ENCODE assay signal across 8 cellular contexts in genomic region chr19:38734426-38735256, GRCh38.
DNase-seq lines count a peak whose midpoint lies in the region; FAIRE-seq and TF ChIP-seq lines count a peak whose summit lies in the region.

No MANE protein-coding gene starts in this region.

- no peak for FAIRE-seq in D721Med (lab: Jason Lieb, UNC)

- H3K4me3 ChIP-seq in NB4 (ENCODE audit: low read depth, low read length) (no peak overlapping the region), iPS-18c (ENCODE audit: insufficient read depth, low read depth, low read length) (peak overlapping the region; percentile 46)

- H3K9me3 ChIP-seq in iPS-18c (ENCODE audit: control insufficient read depth, insufficient read depth, low read length), result no peaks in the 10 kb centered on the region

- H3K4me3 Mint-ChIP-seq in activated naive CD4-positive, alpha-beta T cell treated with anti-CD3 and anti-CD28 coated beads, Interleukin-2, amount 50 U/mL, for 24 hours, result peak overlapping the region; percentile 78
- H3K4me3 Mint-ChIP-seq in stimulated activated naive CD8-positive, alpha-beta T cell treated with anti-CD3 and anti-CD28 coated beads, Interleukin-15, Interleukin-2, amounts not matched to agents 100 ng/mL and 50 ng/mL, for 24 hours, result peak overlapping the region; percentile 60

- TF ChIP-seq CTCF in NB4 (IDR thresholded peaks at IDR 0.05; ENCODE audit: low read depth, low read length) (no peak), D721Med (IDR thresholded peaks at IDR 0.05; ENCODE audit: insufficient read depth, missing control alignments) (no peak)

- DNase-seq in NB4 (ENCODE audit: low read depth) (peak; percentile 63), D341Med (ENCODE audit: low spot score) (no peak), GM19240 (ENCODE audit: insufficient read length, low spot score) (no peak), D721Med (ENCODE audit: insufficient read length, low spot score) (no peak)

- peaks cover 35% of the 10 kb centered on the region for H3K4me1 Mint-ChIP-seq in activated naive CD4-positive, alpha-beta T cell treated with anti-CD3 and anti-CD28 coated beads, Interleukin-2, amount 50 U/mL, for 24 hours
- peaks cover 46% of the 10 kb centered on the region for H3K4me1 Mint-ChIP-seq in stimulated activated naive CD8-positive, alpha-beta T cell treated with anti-CD3 and anti-CD28 coated beads, Interleukin-15, Interleukin-2, amounts not matched to agents 100 ng/mL and 50 ng/mL, for 24 hours (ENCODE audit: low read depth)

- H3K27me3 Mint-ChIP-seq in activated naive CD4-positive, alpha-beta T cell treated with anti-CD3 and anti-CD28 coated beads, Interleukin-2, amount 50 U/mL, for 24 hours, result peaks cover 3% of the 10 kb centered on the region
- peaks cover 6% of the 10 kb centered on the region for H3K27me3 Mint-ChIP-seq in stimulated activated naive CD8-positive, alpha-beta T cell treated with anti-CD3 and anti-CD28 coated beads, Interleukin-15, Interleukin-2, amounts not matched to agents 100 ng/mL and 50 ng/mL, for 24 hours

- TF ChIP-seq POLR2A in GM15510 (IDR thresholded peaks at IDR 0.05; ENCODE audit: borderline replicate concordance, extremely low read depth, insufficient read length) (peak; percentile 25), NB4 (IDR thresholded peaks at IDR 0.05; ENCODE audit: extremely low read depth, insufficient read length) (no peak)

- no peaks in the 10 kb centered on the region for H3K36me3 Mint-ChIP-seq in activated naive CD4-positive, alpha-beta T cell treated with anti-CD3 and anti-CD28 coated beads, Interleukin-2, amount 50 U/mL, for 24 hours
- peaks cover 7% of the 10 kb centered on the region for H3K36me3 Mint-ChIP-seq in stimulated activated naive CD8-positive, alpha-beta T cell treated with anti-CD3 and anti-CD28 coated beads, Interleukin-15, Interleukin-2, amounts not matched to agents 100 ng/mL and 50 ng/mL, for 24 hours (ENCODE audit: low read depth)

- no peaks in the 10 kb centered on the region for H3K9me3 Mint-ChIP-seq in activated naive CD4-positive, alpha-beta T cell treated with anti-CD3 and anti-CD28 coated beads, Interleukin-2, amount 50 U/mL, for 24 hours
- H3K9me3 Mint-ChIP-seq in stimulated activated naive CD8-positive, alpha-beta T cell treated with anti-CD3 and anti-CD28 coated beads, Interleukin-15, Interleukin-2, amounts not matched to agents 100 ng/mL and 50 ng/mL, for 24 hours, result no peaks in the 10 kb centered on the region

- peak overlapping the region; percentile 78 for H3K27ac Mint-ChIP-seq in activated naive CD4-positive, alpha-beta T cell treated with anti-CD3 and anti-CD28 coated beads, Interleukin-2, amount 50 U/mL, for 24 hours
- peak overlapping the region; percentile 87 for H3K27ac Mint-ChIP-seq in stimulated activated naive CD8-positive, alpha-beta T cell treated with anti-CD3 and anti-CD28 coated beads, Interleukin-15, Interleukin-2, amounts not matched to agents 100 ng/mL and 50 ng/mL, for 24 hours
